ENCODE assay signal across 1 cellular context in genomic region chr17:41529491-41529915, GRCh38.
TF ChIP-seq lines count a peak whose summit lies in the region.

No MANE protein-coding gene starts in this region.

TF ChIP-seq in SK-N-SH, 30 proteins besides CTCF, POLR2A, EP300 and RAD21 (continued from another document):
- TF ChIP-seq USF1 (IDR thresholded peaks at IDR 0.05; ENCODE audit: borderline replicate concordance, low read depth) (no peak), POLR2AphosphoS5 (IDR thresholded peaks at IDR 0.05; ENCODE audit: low read depth, low read length) (no peak), JUND (IDR thresholded peaks at IDR 0.05) (no peak)
